22 cellular contexts compared by ENCODE assay signal in genomic region chr17:80471922-80472321, GRCh38. TPM values are rescaled to one million over a fixed set of nuclear protein-coding genes. Genes with fewer than 3 reads are reported as not detected.
DNase-seq lines count a peak whose midpoint lies in the region; ATAC-seq, FAIRE-seq and TF ChIP-seq lines count a peak whose summit lies in the region.
"Had no signal": no experiment of that assay in that cellular context is flagged by ENCODE, and none has a peak within 500 bp of the region (broad histone marks: within the 10 kb centered on the region; RNA-seq: fewer than 3 reads in every experiment).

No MANE protein-coding gene starts in this region.

- no peak overlapping the region for H3K56ac ChIP-seq in H1 (replicated peaks; ENCODE audit: insufficient read length, low read depth, low read length)

- H2BK15ac ChIP-seq in H1 (ENCODE audit: low read length), result no peak overlapping the region

- in situ Hi-C loops in G401 (cut with HindIII; ENCODE audit: low sequenced_read_pairs), result no loop called here

- H3K4me3 Mint-ChIP-seq in activated naive CD4-positive, alpha-beta T cell treated with anti-CD3 and anti-CD28 coated beads, Interleukin-2, amount 10 ng/mL, durations not matched to agents 7 days and 5 days, result no peak overlapping the region
- H3K4me3 Mint-ChIP-seq in CD8-positive, alpha-beta T cell, result no peak overlapping the region
- H3K4me3 Mint-ChIP-seq: CD4-positive, alpha-beta T cell; GM23338; HFFc6 had no signal

- no peak overlapping the region for H4K5ac ChIP-seq in H1 (ENCODE audit: insufficient read length, low read depth, low read length)

- H3K23ac ChIP-seq in H1 (ENCODE audit: insufficient read length), result no peak overlapping the region

- H3K27ac ChIP-seq in CD8-positive, alpha-beta T cell (ENCODE audit: low read depth, low read length), result no peak overlapping the region
- H3K27ac ChIP-seq in H1 (ENCODE audit: low read depth, low read length), result no peak overlapping the region
- H3K27ac ChIP-seq: PC-9 had no signal

- H3K4ac ChIP-seq in H1 (replicated peaks; ENCODE audit: insufficient read length, low read depth, low read length), result no peak overlapping the region

- 0 out of 2 replicates have a peak overlapping the region, but pooled peaks have one; percentile 27 for H2BK12ac ChIP-seq in H1 (ENCODE audit: low read depth, low read length)

- ATAC-seq in CD8-positive, alpha-beta T cell, result peak; percentile 41
- ATAC-seq in GM19395 (IDR thresholded peaks at IDR 0.05; ENCODE audit: unreplicated experiment), result no peak
- ATAC-seq: GM23338 had no signal

- H3K79me1 ChIP-seq in H1 (ENCODE audit: low read depth, low read length), result no peaks in the 10 kb centered on the region

- no peaks in the 10 kb centered on the region for H3K79me2 ChIP-seq in H1 (ENCODE audit: control insufficient read depth in 1 of 2, insufficient read depth in 2 of 2, low read length in 2 of 2)

- no peak for TF ChIP-seq EP300 in H1 (IDR thresholded peaks at IDR 0.05; ENCODE audit: borderline replicate concordance in 1 of 2, low read depth in 2 of 2, low read length in 2 of 2)

- FAIRE-seq in H1 (lab: Jason Lieb, UNC), result no peak
- FAIRE-seq: D721Med had no signal

- no peak overlapping the region for H3K14ac ChIP-seq in H1 (ENCODE audit: insufficient read length)

- no peak overlapping the region for H2BK20ac ChIP-seq in H1 (ENCODE audit: low read length)

- no peak overlapping the region for H2AK5ac ChIP-seq in H1 (ENCODE audit: low read depth, low read length)

- TF ChIP-seq RAD21 in H1 (IDR thresholded peaks at IDR 0.05 in 1 of 2, conservative IDR thresholded peaks at IDR 0.05 in 1 of 2; ENCODE audit: low read depth in 2 of 2, low read length in 2 of 2), result no peak

- no peak overlapping the region for H3K18ac ChIP-seq in H1 (ENCODE audit: extremely low read depth, low read length)

- no peak for TF ChIP-seq POLR2A in H1 (IDR thresholded peaks at IDR 0.05; ENCODE audit: control extremely low read depth in 1 of 2, low read depth in 2 of 2, low read length in 2 of 2)

- peaks cover 36% of the 10 kb centered on the region for H3K36me3 Mint-ChIP-seq in activated naive CD4-positive, alpha-beta T cell treated with anti-CD3 and anti-CD28 coated beads, Interleukin-2, amount 10 ng/mL, durations not matched to agents 7 days and 5 days
- no peaks in the 10 kb centered on the region for H3K36me3 Mint-ChIP-seq in CD8-positive, alpha-beta T cell

- H4K8ac ChIP-seq in H1 (ENCODE audit: extremely low read depth, insufficient read depth, low read length), result no peak overlapping the region

- H3K9ac ChIP-seq in H1 (replicated peaks in 1 of 4; ENCODE audit: extremely low read depth in 1 of 4, low read depth in 3 of 4, low read length in 3 of 4), result no peak overlapping the region

- H3K27ac Mint-ChIP-seq in activated naive CD4-positive, alpha-beta T cell treated with anti-CD3 and anti-CD28 coated beads, Interleukin-2, amount 10 ng/mL, durations not matched to agents 7 days and 5 days, result no peak overlapping the region
- H3K27ac Mint-ChIP-seq in CD8-positive, alpha-beta T cell, result no peak overlapping the region
- H3K27ac Mint-ChIP-seq: CD4-positive, alpha-beta T cell; GM23338; HFFc6 had no signal

- no peak overlapping the region for H2BK120ac ChIP-seq in H1 (replicated peaks; ENCODE audit: low read depth, low read length)

- H3K27me3 ChIP-seq in CD8-positive, alpha-beta T cell (ENCODE audit: insufficient read depth, low read length), result peaks cover 26% of the 10 kb centered on the region
- H3K27me3 ChIP-seq in H1 (replicated peaks in 1 of 4; ENCODE audit: control insufficient read depth in 3 of 4, extremely low read depth in 1 of 4, insufficient read depth in 3 of 4, low read length in 3 of 4), result peaks cover 39 to 67% (median 59%) of the 10 kb centered on the region in 4 experiments

- no peak overlapping the region for H2BK5ac ChIP-seq in H1 (ENCODE audit: low read depth, low read length)

- no peak for TF ChIP-seq CTCF in CD8-positive, alpha-beta T cell (IDR thresholded peaks at IDR 0.05)
- no peak for TF ChIP-seq CTCF in H1 (IDR thresholded peaks at IDR 0.05; ENCODE audit: control extremely low read depth in 1 of 3, insufficient read depth in 1 of 3, low read depth in 1 of 3, low read length in 3 of 3)

- no peaks in the 10 kb centered on the region for H3K36me3 ChIP-seq in CD8-positive, alpha-beta T cell (ENCODE audit: insufficient read depth, low read length)
- H3K36me3 ChIP-seq in H1 (ENCODE audit: control insufficient read depth in 2 of 4, insufficient read depth in 4 of 4, low read length in 3 of 4), result peaks cover 0 to 7% (median 0%) of the 10 kb centered on the region in 4 experiments; a peak in 1 of 8 replicates

- H3K23me2 ChIP-seq in H1 (ENCODE audit: low read depth, low read length), result peaks cover 5% of the 10 kb centered on the region; the same call in 1 of the 2 replicates

- H3K4me1 Mint-ChIP-seq in activated naive CD4-positive, alpha-beta T cell treated with anti-CD3 and anti-CD28 coated beads, Interleukin-2, amount 10 ng/mL, durations not matched to agents 7 days and 5 days, result peaks cover 49% of the 10 kb centered on the region
- H3K4me1 Mint-ChIP-seq in CD8-positive, alpha-beta T cell (ENCODE audit: low read depth), result peaks cover 19% of the 10 kb centered on the region

- POLR2A ChIA-PET in CD8-positive, alpha-beta T cell (lab: Charles Lee), result no interaction called here
- POLR2A ChIA-PET in H1 (lab: Charles Lee; ENCODE audit: partially characterized antibody), result no interaction called here

- DNase-seq in activated naive CD4-positive, alpha-beta T cell treated with anti-CD3 and anti-CD28 coated beads, Interleukin-2, amount 10 ng/mL, durations not matched to agents 7 days and 5 days, result peak; percentile 47
- no peak for DNase-seq in activated naive CD4-positive, alpha-beta T cell (lab: John Stamatoyannopoulos, UW)
- peak in 2 of 7 experiments; percentile 14 to 35 for DNase-seq in CD8-positive, alpha-beta T cell
- DNase-seq in H1 (ENCODE audit: low read depth in 1 of 2, low spot score in 2 of 2), result no peak
- DNase-seq in stimulated activated CD8-positive, alpha-beta memory T cell treated with anti-CD3 and anti-CD28 coated beads, Interleukin-12 subunit alpha, Interleukin-12 subunit beta, amount 100 ng/mL, for 4 hours (ENCODE audit: low read depth), result peak; percentile 17
- no peak for DNase-seq in stimulated activated naive CD4-positive, alpha-beta T cell (lab: John Stamatoyannopoulos, UW)
- DNase-seq in G401 (ENCODE audit: low spot score), result no peak
- DNase-seq: CD4-positive, alpha-beta T cell; DMS79 treated with DMSO at 0.1 percent for 48 hours; GDM1; HFFc6; Karpas-422; MM.1S; NCI-H1417; NCI-H1930; NCI-H2171; NCI-H446 treated with DMSO at 0.1 percent for 48 hours; NCI-H748 treated with DMSO at 0.1 percent for 48 hours; PC-9 had no signal

- no peaks in the 10 kb centered on the region for H3K9me3 Mint-ChIP-seq in activated naive CD4-positive, alpha-beta T cell treated with anti-CD3 and anti-CD28 coated beads, Interleukin-2, amount 10 ng/mL, durations not matched to agents 7 days and 5 days
- H3K9me3 Mint-ChIP-seq in CD8-positive, alpha-beta T cell, result no peaks in the 10 kb centered on the region
- H3K9me3 Mint-ChIP-seq: CD4-positive, alpha-beta T cell; GM23338; HFFc6 had no signal

- H4K91ac ChIP-seq in H1 (replicated peaks; ENCODE audit: insufficient read length, low read length), result no peak overlapping the region

- no peak overlapping the region for H3K4me3 ChIP-seq in CD8-positive, alpha-beta T cell (ENCODE audit: low read depth, low read length)
- no peak overlapping the region for H3K4me3 ChIP-seq in H1 (ENCODE audit: extremely low read depth in 1 of 4, insufficient read depth in 2 of 4, low read depth in 3 of 4, low read length in 4 of 4)
- H3K4me3 ChIP-seq: GM23338, PC-9 had no signal

- H4K20me1 ChIP-seq in H1 (replicated peaks in 1 of 2; ENCODE audit: control insufficient read depth in 1 of 2, insufficient read depth in 2 of 2, low read length in 2 of 2), result peaks cover 3 to 24% of the 10 kb centered on the region in 2 experiments

- H3K4me1 ChIP-seq in CD8-positive, alpha-beta T cell (ENCODE audit: insufficient read depth, low read length), result peaks cover 22% of the 10 kb centered on the region
- peaks cover 0 to 15% (median 4%) of the 10 kb centered on the region in 4 experiments; a peak in 5 of 7 replicates for H3K4me1 ChIP-seq in H1 (replicated peaks in 1 of 4; ENCODE audit: control insufficient read depth in 3 of 4, insufficient read depth in 4 of 4, low read length in 3 of 4)

- peaks cover 96% of the 10 kb centered on the region for H3K27me3 Mint-ChIP-seq in activated naive CD4-positive, alpha-beta T cell treated with anti-CD3 and anti-CD28 coated beads, Interleukin-2, amount 10 ng/mL, durations not matched to agents 7 days and 5 days
- peaks cover 58% of the 10 kb centered on the region for H3K27me3 Mint-ChIP-seq in CD8-positive, alpha-beta T cell (ENCODE audit: low read depth)

- no peaks in the 10 kb centered on the region for H3K9me3 ChIP-seq in CD8-positive, alpha-beta T cell (ENCODE audit: low read length)
- H3K9me3 ChIP-seq in H1 (ENCODE audit: insufficient read depth in 2 of 2, low read depth in 1 of 2, low read length in 1 of 2), result no peaks in the 10 kb centered on the region

- CTCF ChIA-PET in activated naive CD4-positive, alpha-beta T cell treated with anti-CD3 and anti-CD28 coated beads, Interleukin-2, amount 10 ng/mL, durations not matched to agents 7 days and 5 days (lab: Charles Lee), result no interaction called here
- CTCF ChIA-PET in CD8-positive, alpha-beta T cell (lab: Charles Lee), result interaction anchor here (1.1 kb wide), 1 partner anchor 427 kb away, joined by 3 read pairs; no protein-coding TSS in a partner anchor
- CTCF ChIA-PET in H1 (lab: Charles Lee; ENCODE audit: partially characterized antibody), result interaction anchor here (0.8 to 4.5 kb wide), 5 partner anchors 11 to 105 kb away, joined by 3 to 22 read pairs (median 6); no protein-coding TSS in a partner anchor

- H3K4me2 ChIP-seq in H1 (ENCODE audit: insufficient read depth in 1 of 2, low read depth in 2 of 2, low read length in 2 of 2), result no peak overlapping the region
- H3K4me2 ChIP-seq: GM23338, PC-9 had no signal

- intact Hi-C loops in CD8-positive, alpha-beta T cell (cut with DNase I, micrococcal nuclease), result no loop called here

- no peak overlapping the region for H2AFZ ChIP-seq in H1 (ENCODE audit: low read length)
- H2AFZ ChIP-seq: GM23338, PC-9 had no signal

- WGBS in H1 (ENCODE audit: extremely low coverage in 1 of 2, insufficient coverage in 1 of 2, insufficient read length in 1 of 2, insufficient replicate concordance in 2 of 2, low coverage in 1 of 2, low lambda C conversion rate in 2 of 2, missing lambda C conversion rate in 1 of 2), 2 experiments, result 84% methylated on average over 8 of the region's 8 CpGs; no CpG with 5 or more reads in 1 of the 2 experiments

RNA-seq across cellular contexts. Expression of gene NPTX1, which starts 4.5 kb away (rescaled TPM):
- under 1 TPM; 0.06 to 0.30 TPM for total RNA-seq in CD8-positive, alpha-beta T cell
- total RNA-seq in H1 (2021; fragmentation: NEBNext Ultra II Directional; extraction: Animal tissue kit (Norgen Biotek cat#: 25700)), result 12.0 and 14.8 TPM in 2 replicates
- 17.9 and 35.0 TPM in 2 replicates for polyA plus RNA-seq in H1 (2011; rRNA removed)
- 23.1 TPM for polyA plus RNA-seq in H1 (2011; cell fraction: cytosol; rRNA removed)
- polyA plus RNA-seq in H1 (2011; cell fraction: nucleus; rRNA removed), result 54.8 TPM
- polyA plus RNA-seq in H1 (2012, experiment 1 of 2), result 10.6 to 21.0 TPM (median 15.1 TPM) in 4 replicates
- 7.3 TPM for polyA plus RNA-seq in H1 (2012, experiment 2 of 2)
- polyA plus RNA-seq in H1 (2013, experiment 1 of 2), result 3.9 TPM
- 3.1 TPM for polyA plus RNA-seq in H1 (2013, experiment 2 of 2)
- 12.1 and 20.6 TPM in 2 replicates for polyA minus RNA-seq in H1 (2011; rRNA and poly(A)+ RNA removed)
- polyA minus RNA-seq in H1 (2011; cell fraction: cytosol; rRNA and poly(A)+ RNA removed), result 21.1 TPM
- polyA minus RNA-seq in H1 (2011; cell fraction: nucleus; rRNA and poly(A)+ RNA removed), result 22.5 TPM
- 0.07 and 0.12 TPM in 2 replicates for total RNA-seq in G401 (2014; rRNA removed; shearing (Covaris generic))

RNA-seq across cellular contexts. Expression of gene ENDOV, which starts 57.0 kb away (rescaled TPM):
- 10 to 100 TPM in 1 of 2 experiments, 1 to 10 TPM in 1; 8.2 to 11.6 TPM for total RNA-seq in CD8-positive, alpha-beta T cell
- 10.5 and 10.6 TPM in 2 replicates for total RNA-seq in H1 (2021; fragmentation: NEBNext Ultra II Directional; extraction: Animal tissue kit (Norgen Biotek cat#: 25700))
- polyA plus RNA-seq in H1 (2011; rRNA removed), result 13.3 and 19.4 TPM in 2 replicates
- 17.2 TPM for polyA plus RNA-seq in H1 (2011; cell fraction: cytosol; rRNA removed)
- 39.0 TPM for polyA plus RNA-seq in H1 (2011; cell fraction: nucleus; rRNA removed)
- polyA plus RNA-seq in H1 (2012, experiment 1 of 2), result 12.9 to 17.5 TPM (median 15.4 TPM) in 4 replicates
- polyA plus RNA-seq in H1 (2012, experiment 2 of 2), result 12.5 TPM
- polyA plus RNA-seq in H1 (2013, experiment 1 of 2), result 10.3 TPM
- polyA plus RNA-seq in H1 (2013, experiment 2 of 2), result 8.8 TPM
- 9.3 and 10.1 TPM in 2 replicates for polyA minus RNA-seq in H1 (2011; rRNA and poly(A)+ RNA removed)
- 9.8 TPM for polyA minus RNA-seq in H1 (2011; cell fraction: cytosol; rRNA and poly(A)+ RNA removed)
- polyA minus RNA-seq in H1 (2011; cell fraction: nucleus; rRNA and poly(A)+ RNA removed), result 13.9 TPM
- 28.1 and 30.7 TPM in 2 replicates for total RNA-seq in G401 (2014; rRNA removed; shearing (Covaris generic))

Comparison
In these comparisons a context has a peak if more than half of its experiments do, and no peak if none do; other contexts are left out.
1. DNase-seq: peak in activated naive CD4-positive, alpha-beta T cell treated with anti-CD3 and anti-CD28 coated beads, Interleukin-2, amount 10 ng/mL, durations not matched to agents 7 days and 5 days (single experiment) and stimulated activated CD8-positive, alpha-beta memory T cell treated with anti-CD3 and anti-CD28 coated beads, Interleukin-12 subunit alpha, Interleukin-12 subunit beta, amount 100 ng/mL, for 4 hours (single experiment); none in activated naive CD4-positive, alpha-beta T cell (0 of 4), H1 (0 of 2), stimulated activated naive CD4-positive, alpha-beta T cell (0 of 6) and G401 (single experiment).
2. RNA of gene NPTX1, which starts 4.5 kb away (total RNA-seq): 12.0 to 14.8 TPM in H1; 0.06 to 0.30 TPM in CD8-positive, alpha-beta T cell and 0.07 to 0.12 TPM in G401; every median in the first group is over 10 times any median in the second.